ENCODE assay signal across 1 cellular context in the genomic region with DNA sequence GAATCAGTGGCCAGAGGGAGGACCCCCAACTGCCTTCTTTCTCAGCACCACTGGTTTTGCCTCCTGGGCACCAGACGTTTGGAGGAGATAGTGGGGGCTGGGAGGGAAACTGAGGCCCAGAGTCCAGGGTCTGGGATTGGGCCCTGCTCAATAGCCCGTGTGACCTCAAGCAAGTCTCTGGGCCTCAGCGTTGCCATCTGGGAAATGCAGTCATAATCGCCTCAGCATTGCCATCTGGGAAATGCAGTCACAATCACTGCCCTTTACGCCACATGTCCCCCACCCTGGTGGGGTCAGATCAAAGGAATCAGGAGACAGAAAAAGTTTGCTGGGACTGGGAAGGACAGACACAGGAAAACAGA.
TF ChIP-seq lines count a peak whose summit lies in the region.

No MANE protein-coding gene starts in this region.

TF ChIP-seq in H1, 55 proteins besides CTCF, POLR2A, EP300 and RAD21:
- no peak for TF ChIP-seq TBP (IDR thresholded peaks at IDR 0.05; ENCODE audit: low read depth, low read length)
- no peak for TF ChIP-seq RXRA (IDR thresholded peaks at IDR 0.05; ENCODE audit: insufficient read depth, low read depth, low read length)
- no peak for TF ChIP-seq TAF7 (optimal IDR thresholded peaks at IDR 0.05; ENCODE audit: borderline replicate concordance, low read depth, low read length)
- no peak for TF ChIP-seq HDAC2 (IDR thresholded peaks at IDR 0.05; ENCODE audit: borderline replicate concordance in 1 of 2, low read depth in 2 of 2, low read length in 2 of 2)
- no peak for TF ChIP-seq CBX8 (IDR thresholded peaks at IDR 0.05; ENCODE audit: borderline replicate concordance, low read depth, low read length)
- TF ChIP-seq SIN3A (conservative IDR thresholded peaks at IDR 0.05 in 1 of 2, IDR thresholded peaks at IDR 0.05 in 1 of 2; ENCODE audit: low read depth in 1 of 2, low read length in 2 of 2): no peak
- TF ChIP-seq POLR2AphosphoS5 (IDR thresholded peaks at IDR 0.05; ENCODE audit: low read depth, low read length): no peak
- no peak for TF ChIP-seq PHF8 (conservative IDR thresholded peaks at IDR 0.05; ENCODE audit: low read depth, low read length)
- no peak for TF ChIP-seq KDM1A (IDR thresholded peaks at IDR 0.05; ENCODE audit: borderline replicate concordance, low read length)
- TF ChIP-seq, protein P1, sequence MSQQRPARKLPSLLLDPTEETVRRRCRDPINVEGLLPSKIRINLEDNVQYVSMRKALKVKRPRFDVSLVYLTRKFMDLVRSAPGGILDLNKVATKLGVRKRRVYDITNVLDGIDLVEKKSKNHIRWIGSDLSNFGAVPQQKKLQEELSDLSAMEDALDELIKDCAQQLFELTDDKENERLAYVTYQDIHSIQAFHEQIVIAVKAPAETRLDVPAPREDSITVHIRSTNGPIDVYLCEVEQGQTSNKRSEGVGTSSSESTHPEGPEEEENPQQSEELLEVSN (IDR thresholded peaks at IDR 0.05): no peak
- no peak for TF ChIP-seq BRCA1 (IDR thresholded peaks at IDR 0.05; ENCODE audit: low read depth, low read length)
- TF ChIP-seq BCL11A (IDR thresholded peaks at IDR 0.05; ENCODE audit: low read depth in 2 of 2, low read length in 2 of 2): no peak
